Comparison of ENCODE assay signal across 2 cellular contexts in the genomic region with DNA sequence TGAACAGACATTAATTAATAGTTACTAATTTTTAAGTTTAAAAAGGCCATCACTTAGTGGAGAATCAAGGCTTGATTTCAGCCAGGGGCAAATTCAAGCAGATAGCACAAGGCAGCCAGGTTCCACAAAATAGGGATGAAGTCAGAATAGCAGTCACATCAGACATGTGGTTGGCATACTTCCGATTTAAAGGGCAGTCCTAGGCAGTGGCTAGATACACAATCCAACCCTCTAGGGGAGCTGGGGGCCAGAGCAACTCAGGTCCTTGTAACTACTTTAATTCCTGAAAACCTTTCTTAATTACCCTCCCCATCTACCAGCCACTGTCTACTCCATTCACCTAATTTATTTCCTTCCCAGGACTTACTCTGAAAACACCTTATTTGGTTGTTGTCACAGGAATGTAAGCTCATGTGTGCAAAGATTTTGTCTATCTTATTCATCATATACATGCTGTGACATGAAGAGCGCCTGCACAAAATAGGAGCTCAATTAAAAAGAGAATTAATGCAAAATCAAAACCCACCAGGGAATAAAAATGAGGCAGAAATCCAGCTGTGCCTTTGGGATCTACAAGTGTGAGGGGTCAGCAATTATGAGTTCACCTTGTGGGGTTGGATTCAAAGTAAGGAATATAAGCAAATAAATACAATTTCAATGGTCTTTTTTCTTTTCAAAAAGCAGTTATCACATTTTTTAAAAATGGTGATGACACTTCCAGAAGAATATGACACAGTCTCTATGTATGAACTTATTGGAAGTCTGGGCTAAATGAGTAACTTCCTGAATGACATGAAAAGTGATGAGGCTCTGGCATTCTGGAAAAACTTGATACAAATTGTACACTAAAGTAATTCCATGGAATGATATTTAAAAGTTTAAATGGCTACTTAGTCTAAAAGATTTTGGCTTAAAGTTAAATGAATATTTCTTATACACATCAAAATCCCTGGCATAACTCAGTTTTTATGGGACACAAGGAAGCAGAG.
A peak's percentile ranks its signal among the peaks of the same experiment; 100 is the strongest.
TF ChIP-seq lines count a peak whose summit lies in the region.

No MANE protein-coding gene starts in this region.

TF ChIP-seq in A549, 52 proteins besides CTCF, POLR2A, EP300 and RAD21 (continued from another document):
- TF ChIP-seq JUNB (IDR thresholded peaks at IDR 0.05) (no peak), CEBPB (IDR thresholded peaks at IDR 0.05) (no peak), FOSB (CRISPR knock-in tag; IDR thresholded peaks at IDR 0.05) (no peak), KDM1A (IDR thresholded peaks at IDR 0.05; ENCODE audit: low read depth) (no peak), ZNF302 (CRISPR knock-in tag; IDR thresholded peaks at IDR 0.05) (no peak), MAX (IDR thresholded peaks at IDR 0.05) (no peak)

TF ChIP-seq in SK-N-SH, 30 proteins besides CTCF, POLR2A, EP300 and RAD21 (continued from another document):
- TF ChIP-seq, protein P1, sequence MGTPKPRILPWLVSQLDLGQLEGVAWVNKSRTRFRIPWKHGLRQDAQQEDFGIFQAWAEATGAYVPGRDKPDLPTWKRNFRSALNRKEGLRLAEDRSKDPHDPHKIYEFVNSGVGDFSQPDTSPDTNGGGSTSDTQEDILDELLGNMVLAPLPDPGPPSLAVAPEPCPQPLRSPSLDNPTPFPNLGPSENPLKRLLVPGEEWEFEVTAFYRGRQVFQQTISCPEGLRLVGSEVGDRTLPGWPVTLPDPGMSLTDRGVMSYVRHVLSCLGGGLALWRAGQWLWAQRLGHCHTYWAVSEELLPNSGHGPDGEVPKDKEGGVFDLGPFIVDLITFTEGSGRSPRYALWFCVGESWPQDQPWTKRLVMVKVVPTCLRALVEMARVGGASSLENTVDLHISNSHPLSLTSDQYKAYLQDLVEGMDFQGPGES (IDR thresholded peaks at IDR 0.05; ENCODE audit: low read depth, low read length): no peak
- TF ChIP-seq USF2 (IDR thresholded peaks at IDR 0.05; ENCODE audit: borderline replicate concordance, low read depth, low read length) (no peak), MEF2A (IDR thresholded peaks at IDR 0.05; ENCODE audit: borderline replicate concordance, low read depth) (no peak), NFIC (IDR thresholded peaks at IDR 0.05; ENCODE audit: borderline replicate concordance) (peak; percentile 16; the same call in 1 of the 2 replicates), EZH2phosphoT487 (IDR thresholded peaks at IDR 0.05; ENCODE audit: borderline replicate concordance, low read depth) (no peak), MAX (IDR thresholded peaks at IDR 0.05; ENCODE audit: low read depth) (peak; percentile 35; the same call in 1 of the 2 replicates), JUND (IDR thresholded peaks at IDR 0.05) (peak; percentile 48; the same call in 1 of the 2 replicates), RFX5 (IDR thresholded peaks at IDR 0.05; ENCODE audit: low read length) (no peak), NRF1 (IDR thresholded peaks at IDR 0.05; ENCODE audit: low read depth, low read length) (no peak)
- TF ChIP-seq, protein P2, sequence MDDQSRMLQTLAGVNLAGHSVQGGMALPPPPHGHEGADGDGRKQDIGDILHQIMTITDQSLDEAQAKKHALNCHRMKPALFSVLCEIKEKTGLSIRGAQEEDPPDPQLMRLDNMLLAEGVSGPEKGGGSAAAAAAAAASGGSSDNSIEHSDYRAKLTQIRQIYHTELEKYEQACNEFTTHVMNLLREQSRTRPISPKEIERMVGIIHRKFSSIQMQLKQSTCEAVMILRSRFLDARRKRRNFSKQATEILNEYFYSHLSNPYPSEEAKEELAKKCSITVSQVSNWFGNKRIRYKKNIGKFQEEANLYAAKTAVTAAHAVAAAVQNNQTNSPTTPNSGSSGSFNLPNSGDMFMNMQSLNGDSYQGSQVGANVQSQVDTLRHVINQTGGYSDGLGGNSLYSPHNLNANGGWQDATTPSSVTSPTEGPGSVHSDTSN (IDR thresholded peaks at IDR 0.05): peak; percentile 33
- TF ChIP-seq, protein P3, sequence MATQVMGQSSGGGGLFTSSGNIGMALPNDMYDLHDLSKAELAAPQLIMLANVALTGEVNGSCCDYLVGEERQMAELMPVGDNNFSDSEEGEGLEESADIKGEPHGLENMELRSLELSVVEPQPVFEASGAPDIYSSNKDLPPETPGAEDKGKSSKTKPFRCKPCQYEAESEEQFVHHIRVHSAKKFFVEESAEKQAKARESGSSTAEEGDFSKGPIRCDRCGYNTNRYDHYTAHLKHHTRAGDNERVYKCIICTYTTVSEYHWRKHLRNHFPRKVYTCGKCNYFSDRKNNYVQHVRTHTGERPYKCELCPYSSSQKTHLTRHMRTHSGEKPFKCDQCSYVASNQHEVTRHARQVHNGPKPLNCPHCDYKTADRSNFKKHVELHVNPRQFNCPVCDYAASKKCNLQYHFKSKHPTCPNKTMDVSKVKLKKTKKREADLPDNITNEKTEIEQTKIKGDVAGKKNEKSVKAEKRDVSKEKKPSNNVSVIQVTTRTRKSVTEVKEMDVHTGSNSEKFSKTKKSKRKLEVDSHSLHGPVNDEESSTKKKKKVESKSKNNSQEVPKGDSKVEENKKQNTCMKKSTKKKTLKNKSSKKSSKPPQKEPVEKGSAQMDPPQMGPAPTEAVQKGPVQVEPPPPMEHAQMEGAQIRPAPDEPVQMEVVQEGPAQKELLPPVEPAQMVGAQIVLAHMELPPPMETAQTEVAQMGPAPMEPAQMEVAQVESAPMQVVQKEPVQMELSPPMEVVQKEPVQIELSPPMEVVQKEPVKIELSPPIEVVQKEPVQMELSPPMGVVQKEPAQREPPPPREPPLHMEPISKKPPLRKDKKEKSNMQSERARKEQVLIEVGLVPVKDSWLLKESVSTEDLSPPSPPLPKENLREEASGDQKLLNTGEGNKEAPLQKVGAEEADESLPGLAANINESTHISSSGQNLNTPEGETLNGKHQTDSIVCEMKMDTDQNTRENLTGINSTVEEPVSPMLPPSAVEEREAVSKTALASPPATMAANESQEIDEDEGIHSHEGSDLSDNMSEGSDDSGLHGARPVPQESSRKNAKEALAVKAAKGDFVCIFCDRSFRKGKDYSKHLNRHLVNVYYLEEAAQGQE (IDR thresholded peaks at IDR 0.05; ENCODE audit: low read depth, low read length): no peak
